ENCODE assay signal across 25 cellular contexts in genomic region chr1:21633992-21634475, GRCh38. TPM values are rescaled to one million over a fixed set of nuclear protein-coding genes. Genes with fewer than 3 reads are reported as not detected.
DNase-seq lines count a peak whose midpoint lies in the region; ATAC-seq and TF ChIP-seq lines count a peak whose summit lies in the region.
"Had no signal": no experiment of that assay in that cellular context is flagged by ENCODE, and none has a peak within 500 bp of the region (broad histone marks: within the 10 kb centered on the region; RNA-seq: fewer than 3 reads in every experiment).

No MANE protein-coding gene starts in this region.

- H3K36me3 Mint-ChIP-seq in MCF 10A (ENCODE audit: insufficient read depth, unreplicated experiment): no peaks in the 10 kb centered on the region
- H3K36me3 Mint-ChIP-seq: activated naive CD4-positive, alpha-beta T cell treated with anti-CD3 and anti-CD28 coated beads, Interleukin-2, amount 10 ng/mL, durations not matched to agents 7 days and 5 days; mesothelial cell of epicardium; stimulated activated memory B cell treated with anti-CD40 and anti-IgM and Interleukin-4, amounts not matched to agents 10 μg/mL and 1 μg/mL and 100 μg/mL, for 72 hours had no signal

- H3K27ac Mint-ChIP-seq in MCF 10A (ENCODE audit: low read depth, unreplicated experiment): no peak overlapping the region
- H3K27ac Mint-ChIP-seq: activated naive CD4-positive, alpha-beta T cell treated with anti-CD3 and anti-CD28 coated beads, Interleukin-2, amount 10 ng/mL, durations not matched to agents 7 days and 5 days; activated T-cell treated with anti-CD3 and anti-CD28 coated beads, Interleukin-2, amount 50 U/mL, for 72 hours; mesothelial cell of epicardium; stimulated activated memory B cell treated with anti-CD40 and anti-IgM and Interleukin-4, amounts not matched to agents 10 μg/mL and 1 μg/mL and 100 μg/mL, for 72 hours had no signal

- H3K9me3 Mint-ChIP-seq in MCF 10A (ENCODE audit: unreplicated experiment): no peaks in the 10 kb centered on the region
- H3K9me3 Mint-ChIP-seq: activated naive CD4-positive, alpha-beta T cell treated with anti-CD3 and anti-CD28 coated beads, Interleukin-2, amount 10 ng/mL, durations not matched to agents 7 days and 5 days; activated T-cell treated with anti-CD3 and anti-CD28 coated beads, Interleukin-2, amount 50 U/mL, for 72 hours; mesothelial cell of epicardium; nephron progenitor cell; stimulated activated memory B cell treated with anti-CD40 and anti-IgM and Interleukin-4, amounts not matched to agents 10 μg/mL and 1 μg/mL and 100 μg/mL, for 72 hours had no signal

- in situ Hi-C loops in GM13976 (cut with MboI; ENCODE audit: low sequenced_read_pairs, unreplicated experiment): no loop called here

- H3K27me3 ChIP-seq in breast epithelium: no peaks in the 10 kb centered on the region
- H3K27me3 ChIP-seq in duodenal mucosa (ENCODE audit: control insufficient read depth in 1 of 2, insufficient read depth in 2 of 2, low read length in 2 of 2): no peaks in the 10 kb centered on the region
- H3K27me3 ChIP-seq in mucosa of stomach (ENCODE audit: control insufficient read depth, insufficient read depth, low read length): peaks cover 4% of the 10 kb centered on the region

- DNase-seq in breast epithelium (ENCODE audit: low spot score in 2 of 2): peak; percentile 81 to 88
- no peak for DNase-seq in MCF 10A (ENCODE audit: unreplicated experiment)
- no peak for DNase-seq in GM13976 (ENCODE audit: low spot score)
- DNase-seq: activated CD4-positive, alpha-beta T cell treated with anti-CD3 and anti-CD28 coated beads for 48 hours; activated naive CD4-positive, alpha-beta T cell treated with anti-CD3 and anti-CD28 coated beads, Interleukin-2, amount 10 ng/mL, durations not matched to agents 7 days and 5 days; activated T-cell treated with anti-CD3 and anti-CD28 coated beads, Interleukin-2, amount 50 U/mL, for 72 hours; anterior cingulate cortex; Caco-2; central memory CD4-positive, alpha-beta T cell; EL; GOT3; NCI-H1436; NCI-H748 treated with DMSO at 0.1 percent for 48 hours; nephron progenitor cell; OCI-M1; psoas muscle; SIG-M5 had no signal

- CTCF ChIA-PET in MCF 10A (lab: Yijun Ruan, JAX): interaction anchor here (0.6 kb wide), 1 partner anchor 264 kb away, joined by 3 read pairs; no protein-coding TSS in a partner anchor

- no peak for TF ChIP-seq POLR2A in breast epithelium (IDR thresholded peaks at IDR 0.05)

- peaks cover 0 to 9% of the 10 kb centered on the region in 2 donors for H3K4me1 ChIP-seq in breast epithelium
- H3K4me1 ChIP-seq in duodenal mucosa (ENCODE audit: control insufficient read depth in 1 of 2, insufficient read depth in 2 of 2, low read length in 2 of 2): peaks cover 24% of the 10 kb centered on the region in 2 donors
- H3K4me1 ChIP-seq in mucosa of stomach (ENCODE audit: control insufficient read depth, insufficient read depth, low read length): peaks cover 46% of the 10 kb centered on the region

- TF ChIP-seq CTCF in breast epithelium (IDR thresholded peaks at IDR 0.05) (peak in 1 of 3 donors; percentile 13), MCF 10A (IDR thresholded peaks at IDR 0.05; ENCODE audit: unreplicated experiment) (no peak), GM13976 (IDR thresholded peaks at IDR 0.05; ENCODE audit: borderline replicate concordance, control extremely low read depth, extremely low read depth, insufficient read depth, missing control alignments) (no peak)

- H3K9ac ChIP-seq in duodenal mucosa (ENCODE audit: low read depth in 1 of 2, low read length in 2 of 2) (no peak overlapping the region), mucosa of stomach (ENCODE audit: low read length) (peak overlapping the region; percentile 47)

- peak overlapping the region; percentile 88 for H3K27ac ChIP-seq in breast epithelium
- peak overlapping the region; percentile 17 for H3K27ac ChIP-seq in duodenal mucosa (ENCODE audit: low read depth, low read length)
- H3K27ac ChIP-seq: psoas muscle had no signal

- POLR2A ChIA-PET in MCF 10A (lab: Yijun Ruan, JAX): no interaction called here

- intact Hi-C loops in breast epithelium (cut with DNase I; ENCODE audit: low total_unique reads) (no loop called here), MCF 10A (cut with micrococcal nuclease) (no loop called here)

- H3K4me3 ChIP-seq in breast epithelium: peak overlapping the region in 1 of 3 donors; percentile 12
- no peak overlapping the region for H3K4me3 ChIP-seq in duodenal mucosa (ENCODE audit: low read depth in 1 of 2, low read length in 2 of 2)
- no peak overlapping the region for H3K4me3 ChIP-seq in mucosa of stomach (ENCODE audit: low read length)
- H3K4me3 ChIP-seq: psoas muscle had no signal

- no peaks in the 10 kb centered on the region for H3K27me3 Mint-ChIP-seq in MCF 10A (ENCODE audit: insufficient read depth, unreplicated experiment)

- no peaks in the 10 kb centered on the region for H3K36me3 ChIP-seq in breast epithelium
- no peaks in the 10 kb centered on the region for H3K36me3 ChIP-seq in duodenal mucosa (ENCODE audit: control insufficient read depth in 1 of 2, insufficient read depth in 2 of 2, low read length in 2 of 2)
- H3K36me3 ChIP-seq in mucosa of stomach (ENCODE audit: control insufficient read depth, insufficient read depth, low read length): no peaks in the 10 kb centered on the region

- no TSS peak for BruUV-seq in MCF 10A (replicated peaks; lab: Mats Ljungman, UMichigan)

- peaks cover 12% of the 10 kb centered on the region for H3K4me1 Mint-ChIP-seq in MCF 10A (ENCODE audit: insufficient read depth, unreplicated experiment)
- H3K4me1 Mint-ChIP-seq: activated naive CD4-positive, alpha-beta T cell treated with anti-CD3 and anti-CD28 coated beads, Interleukin-2, amount 10 ng/mL, durations not matched to agents 7 days and 5 days had no signal

- no peak overlapping the region for H3K4me3 Mint-ChIP-seq in MCF 10A (ENCODE audit: unreplicated experiment)
- H3K4me3 Mint-ChIP-seq: activated naive CD4-positive, alpha-beta T cell treated with anti-CD3 and anti-CD28 coated beads, Interleukin-2, amount 10 ng/mL, durations not matched to agents 7 days and 5 days; activated T-cell treated with anti-CD3 and anti-CD28 coated beads, Interleukin-2, amount 50 U/mL, for 72 hours; mesothelial cell of epicardium; nephron progenitor cell; stimulated activated memory B cell treated with anti-CD40 and anti-IgM and Interleukin-4, amounts not matched to agents 10 μg/mL and 1 μg/mL and 100 μg/mL, for 72 hours had no signal

- no peaks in the 10 kb centered on the region for H3K9me3 ChIP-seq in breast epithelium
- no peaks in the 10 kb centered on the region for H3K9me3 ChIP-seq in duodenal mucosa (ENCODE audit: control insufficient read depth in 1 of 2, low read length in 2 of 2)
- no peaks in the 10 kb centered on the region for H3K9me3 ChIP-seq in mucosa of stomach (ENCODE audit: control insufficient read depth, low read length)
- H3K9me3 ChIP-seq: Caco-2, psoas muscle had no signal

- no peak for ATAC-seq in HG02610 (IDR thresholded peaks at IDR 0.05; ENCODE audit: unreplicated experiment)
- ATAC-seq in GM19351 (IDR thresholded peaks at IDR 0.05; ENCODE audit: unreplicated experiment): no peak
- no peak for ATAC-seq in HG03439 (IDR thresholded peaks at IDR 0.05; ENCODE audit: unreplicated experiment)
- ATAC-seq: activated T-cell treated with anti-CD3 and anti-CD28 coated beads, Interleukin-2, amount 50 U/mL, for 72 hours; psoas muscle; stimulated activated memory B cell treated with anti-CD40 and anti-IgM and Interleukin-4, amounts not matched to agents 10 μg/mL and 1 μg/mL and 100 μg/mL, for 72 hours had no signal

RNA-seq across cellular contexts. Expression of gene RAP1GAP, which starts 35.1 kb away (rescaled TPM):
- total RNA-seq in breast epithelium (1 to 10 TPM in 2 of 3 donors, under 1 TPM in 1; 0.32 to 7.2 (median 6.0) TPM), MCF 10A (2022) (0.22 TPM in 1 of 2 replicates, not detected in the other)
- total RNA-seq: dermis microvascular lymphatic vessel endothelial cell had no signal

Comparison
In these comparisons a context has a peak if more than half of its experiments do, and no peak if none do; other contexts are left out.
1. DNase-seq: peak in breast epithelium (2 of 2); none in MCF 10A (single experiment) and GM13976 (single experiment).